Comparison of ENCODE assay signal across 1 cellular context in genomic region chr19:2511570-2511969, GRCh38.
TF ChIP-seq lines count a peak whose summit lies in the region.

No MANE protein-coding gene starts in this region.

TF ChIP-seq in HepG2, 621 proteins besides CTCF, POLR2A, EP300 and RAD21 (continued from another document and continues in another):
- TF ChIP-seq, protein P1, sequence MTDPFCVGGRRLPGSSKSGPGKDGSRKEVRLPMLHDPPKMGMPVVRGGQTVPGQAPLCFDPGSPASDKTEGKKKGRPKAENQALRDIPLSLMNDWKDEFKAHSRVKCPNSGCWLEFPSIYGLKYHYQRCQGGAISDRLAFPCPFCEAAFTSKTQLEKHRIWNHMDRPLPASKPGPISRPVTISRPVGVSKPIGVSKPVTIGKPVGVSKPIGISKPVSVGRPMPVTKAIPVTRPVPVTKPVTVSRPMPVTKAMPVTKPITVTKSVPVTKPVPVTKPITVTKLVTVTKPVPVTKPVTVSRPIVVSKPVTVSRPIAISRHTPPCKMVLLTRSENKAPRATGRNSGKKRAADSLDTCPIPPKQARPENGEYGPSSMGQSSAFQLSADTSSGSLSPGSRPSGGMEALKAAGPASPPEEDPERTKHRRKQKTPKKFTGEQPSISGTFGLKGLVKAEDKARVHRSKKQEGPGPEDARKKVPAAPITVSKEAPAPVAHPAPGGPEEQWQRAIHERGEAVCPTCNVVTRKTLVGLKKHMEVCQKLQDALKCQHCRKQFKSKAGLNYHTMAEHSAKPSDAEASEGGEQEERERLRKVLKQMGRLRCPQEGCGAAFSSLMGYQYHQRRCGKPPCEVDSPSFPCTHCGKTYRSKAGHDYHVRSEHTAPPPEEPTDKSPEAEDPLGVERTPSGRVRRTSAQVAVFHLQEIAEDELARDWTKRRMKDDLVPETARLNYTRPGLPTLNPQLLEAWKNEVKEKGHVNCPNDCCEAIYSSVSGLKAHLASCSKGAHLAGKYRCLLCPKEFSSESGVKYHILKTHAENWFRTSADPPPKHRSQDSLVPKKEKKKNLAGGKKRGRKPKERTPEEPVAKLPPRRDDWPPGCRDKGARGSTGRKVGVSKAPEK (CRISPR knock-in tag; IDR thresholded peaks at IDR 0.05; ENCODE audit: borderline replicate concordance), result no peak
- TF ChIP-seq JUN (CRISPR knock-in tag; IDR thresholded peaks at IDR 0.05) (no peak), NR0B2 (CRISPR knock-in tag; IDR thresholded peaks at IDR 0.05) (no peak), ZSCAN31 (CRISPR knock-in tag; IDR thresholded peaks at IDR 0.05; ENCODE audit: low read depth) (no peak), ZSCAN20 (CRISPR knock-in tag; IDR thresholded peaks at IDR 0.05; ENCODE audit: borderline replicate concordance) (no peak), ZNF30 (CRISPR knock-in tag; IDR thresholded peaks at IDR 0.05) (no peak), ZNF747 (CRISPR knock-in tag; IDR thresholded peaks at IDR 0.05; ENCODE audit: borderline replicate concordance) (no peak), ZNF549 (CRISPR knock-in tag; IDR thresholded peaks at IDR 0.05) (no peak), ZNF484 (CRISPR knock-in tag; IDR thresholded peaks at IDR 0.05; ENCODE audit: borderline replicate concordance, low read depth) (no peak), MATR3 (CRISPR knock-in tag; IDR thresholded peaks at IDR 0.05) (no peak), ZNF547 (CRISPR knock-in tag; IDR thresholded peaks at IDR 0.05) (no peak), ZNF335 (CRISPR knock-in tag; IDR thresholded peaks at IDR 0.05) (no peak), CBX2 (IDR thresholded peaks at IDR 0.05; ENCODE audit: low read depth, low read length) (no peak), CBX2 (CRISPR knock-in tag; IDR thresholded peaks at IDR 0.05; ENCODE audit: low read depth) (no peak), SRY (CRISPR knock-in tag; IDR thresholded peaks at IDR 0.05) (no peak), TFAP4 (IDR thresholded peaks at IDR 0.05; ENCODE audit: borderline replicate concordance, low read depth) (no peak), E2F1 (CRISPR knock-in tag; IDR thresholded peaks at IDR 0.05) (no peak), ZNF260 (CRISPR knock-in tag; IDR thresholded peaks at IDR 0.05; ENCODE audit: borderline replicate concordance, low read depth) (no peak), RARA (CRISPR knock-in tag; IDR thresholded peaks at IDR 0.05) (peak; percentile 38; the same call in 1 of the 2 replicates), MTA3 (CRISPR knock-in tag; IDR thresholded peaks at IDR 0.05) (no peak), ZBTB33 (CRISPR knock-in tag; IDR thresholded peaks at IDR 0.05) (no peak), ZNF282 (IDR thresholded peaks at IDR 0.05; ENCODE audit: partially characterized antibody) (no peak), GATA4 (IDR thresholded peaks at IDR 0.05; ENCODE audit: borderline replicate concordance, low read depth) (no peak), E2F2 (CRISPR knock-in tag; IDR thresholded peaks at IDR 0.05; ENCODE audit: borderline replicate concordance) (no peak), ZNF580 (CRISPR knock-in tag; IDR thresholded peaks at IDR 0.05; ENCODE audit: borderline replicate concordance, low read depth) (no peak), RAD51 (IDR thresholded peaks at IDR 0.05; ENCODE audit: borderline replicate concordance) (no peak)
- TF ChIP-seq, protein P2, sequence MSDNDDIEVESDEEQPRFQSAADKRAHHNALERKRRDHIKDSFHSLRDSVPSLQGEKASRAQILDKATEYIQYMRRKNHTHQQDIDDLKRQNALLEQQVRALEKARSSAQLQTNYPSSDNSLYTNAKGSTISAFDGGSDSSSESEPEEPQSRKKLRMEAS (IDR thresholded peaks at IDR 0.05), result peak; percentile 36; the same call in 1 of the 2 replicates
- TF ChIP-seq, protein P3, sequence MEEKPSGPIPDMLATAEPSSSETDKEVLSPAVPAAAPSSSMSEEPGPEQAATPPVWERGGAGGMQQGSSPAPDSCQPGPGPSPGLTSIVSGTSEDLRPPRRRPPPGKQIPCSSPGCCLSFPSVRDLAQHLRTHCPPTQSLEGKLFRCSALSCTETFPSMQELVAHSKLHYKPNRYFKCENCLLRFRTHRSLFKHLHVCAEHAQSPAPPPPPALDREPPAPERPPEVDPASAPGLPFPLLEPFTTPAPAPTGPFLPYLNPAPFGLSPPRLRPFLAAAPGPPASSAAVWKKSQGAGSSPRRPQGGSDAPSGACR (CRISPR knock-in tag; IDR thresholded peaks at IDR 0.05), result no peak
- TF ChIP-seq, protein P4, sequence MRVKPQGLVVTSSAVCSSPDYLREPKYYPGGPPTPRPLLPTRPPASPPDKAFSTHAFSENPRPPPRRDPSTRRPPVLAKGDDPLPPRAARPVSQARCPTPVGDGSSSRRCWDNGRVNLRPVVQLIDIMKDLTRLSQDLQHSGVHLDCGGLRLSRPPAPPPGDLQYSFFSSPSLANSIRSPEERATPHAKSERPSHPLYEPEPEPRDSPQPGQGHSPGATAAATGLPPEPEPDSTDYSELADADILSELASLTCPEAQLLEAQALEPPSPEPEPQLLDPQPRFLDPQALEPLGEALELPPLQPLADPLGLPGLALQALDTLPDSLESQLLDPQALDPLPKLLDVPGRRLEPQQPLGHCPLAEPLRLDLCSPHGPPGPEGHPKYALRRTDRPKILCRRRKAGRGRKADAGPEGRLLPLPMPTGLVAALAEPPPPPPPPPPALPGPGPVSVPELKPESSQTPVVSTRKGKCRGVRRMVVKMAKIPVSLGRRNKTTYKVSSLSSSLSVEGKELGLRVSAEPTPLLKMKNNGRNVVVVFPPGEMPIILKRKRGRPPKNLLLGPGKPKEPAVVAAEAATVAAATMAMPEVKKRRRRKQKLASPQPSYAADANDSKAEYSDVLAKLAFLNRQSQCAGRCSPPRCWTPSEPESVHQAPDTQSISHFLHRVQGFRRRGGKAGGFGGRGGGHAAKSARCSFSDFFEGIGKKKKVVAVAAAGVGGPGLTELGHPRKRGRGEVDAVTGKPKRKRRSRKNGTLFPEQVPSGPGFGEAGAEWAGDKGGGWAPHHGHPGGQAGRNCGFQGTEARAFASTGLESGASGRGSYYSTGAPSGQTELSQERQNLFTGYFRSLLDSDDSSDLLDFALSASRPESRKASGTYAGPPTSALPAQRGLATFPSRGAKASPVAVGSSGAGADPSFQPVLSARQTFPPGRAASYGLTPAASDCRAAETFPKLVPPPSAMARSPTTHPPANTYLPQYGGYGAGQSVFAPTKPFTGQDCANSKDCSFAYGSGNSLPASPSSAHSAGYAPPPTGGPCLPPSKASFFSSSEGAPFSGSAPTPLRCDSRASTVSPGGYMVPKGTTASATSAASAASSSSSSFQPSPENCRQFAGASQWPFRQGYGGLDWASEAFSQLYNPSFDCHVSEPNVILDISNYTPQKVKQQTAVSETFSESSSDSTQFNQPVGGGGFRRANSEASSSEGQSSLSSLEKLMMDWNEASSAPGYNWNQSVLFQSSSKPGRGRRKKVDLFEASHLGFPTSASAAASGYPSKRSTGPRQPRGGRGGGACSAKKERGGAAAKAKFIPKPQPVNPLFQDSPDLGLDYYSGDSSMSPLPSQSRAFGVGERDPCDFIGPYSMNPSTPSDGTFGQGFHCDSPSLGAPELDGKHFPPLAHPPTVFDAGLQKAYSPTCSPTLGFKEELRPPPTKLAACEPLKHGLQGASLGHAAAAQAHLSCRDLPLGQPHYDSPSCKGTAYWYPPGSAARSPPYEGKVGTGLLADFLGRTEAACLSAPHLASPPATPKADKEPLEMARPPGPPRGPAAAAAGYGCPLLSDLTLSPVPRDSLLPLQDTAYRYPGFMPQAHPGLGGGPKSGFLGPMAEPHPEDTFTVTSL (CRISPR knock-in tag; IDR thresholded peaks at IDR 0.05; ENCODE audit: borderline replicate concordance), result no peak
- TF ChIP-seq, protein P5, sequence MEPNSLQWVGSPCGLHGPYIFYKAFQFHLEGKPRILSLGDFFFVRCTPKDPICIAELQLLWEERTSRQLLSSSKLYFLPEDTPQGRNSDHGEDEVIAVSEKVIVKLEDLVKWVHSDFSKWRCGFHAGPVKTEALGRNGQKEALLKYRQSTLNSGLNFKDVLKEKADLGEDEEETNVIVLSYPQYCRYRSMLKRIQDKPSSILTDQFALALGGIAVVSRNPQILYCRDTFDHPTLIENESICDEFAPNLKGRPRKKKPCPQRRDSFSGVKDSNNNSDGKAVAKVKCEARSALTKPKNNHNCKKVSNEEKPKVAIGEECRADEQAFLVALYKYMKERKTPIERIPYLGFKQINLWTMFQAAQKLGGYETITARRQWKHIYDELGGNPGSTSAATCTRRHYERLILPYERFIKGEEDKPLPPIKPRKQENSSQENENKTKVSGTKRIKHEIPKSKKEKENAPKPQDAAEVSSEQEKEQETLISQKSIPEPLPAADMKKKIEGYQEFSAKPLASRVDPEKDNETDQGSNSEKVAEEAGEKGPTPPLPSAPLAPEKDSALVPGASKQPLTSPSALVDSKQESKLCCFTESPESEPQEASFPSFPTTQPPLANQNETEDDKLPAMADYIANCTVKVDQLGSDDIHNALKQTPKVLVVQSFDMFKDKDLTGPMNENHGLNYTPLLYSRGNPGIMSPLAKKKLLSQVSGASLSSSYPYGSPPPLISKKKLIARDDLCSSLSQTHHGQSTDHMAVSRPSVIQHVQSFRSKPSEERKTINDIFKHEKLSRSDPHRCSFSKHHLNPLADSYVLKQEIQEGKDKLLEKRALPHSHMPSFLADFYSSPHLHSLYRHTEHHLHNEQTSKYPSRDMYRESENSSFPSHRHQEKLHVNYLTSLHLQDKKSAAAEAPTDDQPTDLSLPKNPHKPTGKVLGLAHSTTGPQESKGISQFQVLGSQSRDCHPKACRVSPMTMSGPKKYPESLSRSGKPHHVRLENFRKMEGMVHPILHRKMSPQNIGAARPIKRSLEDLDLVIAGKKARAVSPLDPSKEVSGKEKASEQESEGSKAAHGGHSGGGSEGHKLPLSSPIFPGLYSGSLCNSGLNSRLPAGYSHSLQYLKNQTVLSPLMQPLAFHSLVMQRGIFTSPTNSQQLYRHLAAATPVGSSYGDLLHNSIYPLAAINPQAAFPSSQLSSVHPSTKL (CRISPR knock-in tag; IDR thresholded peaks at IDR 0.05), result no peak; the same call in 1 of the 2 replicates
- TF ChIP-seq, protein P6, sequence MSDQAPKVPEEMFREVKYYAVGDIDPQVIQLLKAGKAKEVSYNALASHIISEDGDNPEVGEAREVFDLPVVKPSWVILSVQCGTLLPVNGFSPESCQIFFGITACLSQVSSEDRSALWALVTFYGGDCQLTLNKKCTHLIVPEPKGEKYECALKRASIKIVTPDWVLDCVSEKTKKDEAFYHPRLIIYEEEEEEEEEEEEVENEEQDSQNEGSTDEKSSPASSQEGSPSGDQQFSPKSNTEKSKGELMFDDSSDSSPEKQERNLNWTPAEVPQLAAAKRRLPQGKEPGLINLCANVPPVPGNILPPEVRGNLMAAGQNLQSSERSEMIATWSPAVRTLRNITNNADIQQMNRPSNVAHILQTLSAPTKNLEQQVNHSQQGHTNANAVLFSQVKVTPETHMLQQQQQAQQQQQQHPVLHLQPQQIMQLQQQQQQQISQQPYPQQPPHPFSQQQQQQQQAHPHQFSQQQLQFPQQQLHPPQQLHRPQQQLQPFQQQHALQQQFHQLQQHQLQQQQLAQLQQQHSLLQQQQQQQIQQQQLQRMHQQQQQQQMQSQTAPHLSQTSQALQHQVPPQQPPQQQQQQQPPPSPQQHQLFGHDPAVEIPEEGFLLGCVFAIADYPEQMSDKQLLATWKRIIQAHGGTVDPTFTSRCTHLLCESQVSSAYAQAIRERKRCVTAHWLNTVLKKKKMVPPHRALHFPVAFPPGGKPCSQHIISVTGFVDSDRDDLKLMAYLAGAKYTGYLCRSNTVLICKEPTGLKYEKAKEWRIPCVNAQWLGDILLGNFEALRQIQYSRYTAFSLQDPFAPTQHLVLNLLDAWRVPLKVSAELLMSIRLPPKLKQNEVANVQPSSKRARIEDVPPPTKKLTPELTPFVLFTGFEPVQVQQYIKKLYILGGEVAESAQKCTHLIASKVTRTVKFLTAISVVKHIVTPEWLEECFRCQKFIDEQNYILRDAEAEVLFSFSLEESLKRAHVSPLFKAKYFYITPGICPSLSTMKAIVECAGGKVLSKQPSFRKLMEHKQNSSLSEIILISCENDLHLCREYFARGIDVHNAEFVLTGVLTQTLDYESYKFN (CRISPR knock-in tag; conservative IDR thresholded peaks at IDR 0.05), result no peak
